ENCODE assay signal across 8 cellular contexts in genomic region chr1:1040004-1040991, GRCh38. TPM values are rescaled to one million over a fixed set of nuclear protein-coding genes. Genes with fewer than 3 reads are reported as not detected.
DNase-seq lines count a peak whose midpoint lies in the region; ATAC-seq, FAIRE-seq and TF ChIP-seq lines count a peak whose summit lies in the region.

No MANE protein-coding gene starts in this region.

- peak; percentile 97 for DNase-seq in D341Med (ENCODE audit: low spot score)
- DNase-seq in RPMI7951 (ENCODE audit: low read depth), result peak; percentile 67
- peak; percentile 73 for DNase-seq in activated naive CD4-positive, alpha-beta T cell treated with Interleukin-2 at 50 U/mL for 16 hours
- peak; percentile 95 to 98 for DNase-seq in frontal cortex (ENCODE audit: low spot score in 2 of 2)
- DNase-seq in pancreas, result peak in 5 of 6 donors; percentile 55 to 86 (median 69)
- DNase-seq in thoracic aorta (ENCODE audit: low spot score), result no peak
- no peak for DNase-seq in lower leg skin (ENCODE audit: low spot score in 2 of 2)

- intact Hi-C loops in pancreas (cut with DNase I) (no loop called here), lower leg skin (cut with DNase I; ENCODE audit: low total_unique reads) (no loop called here)

- ATAC-seq in HG02759 (IDR thresholded peaks at IDR 0.05; ENCODE audit: unreplicated experiment) (peak; percentile 44), pancreas (peak; percentile 66 to 87 (median 85)), thoracic aorta (ENCODE audit: insufficient number of reproducible peaks, low FRiP score, low read depth) (peak; percentile 48)

- H3K9me3 ChIP-seq in pancreas, result no peaks in the 10 kb centered on the region
- no peaks in the 10 kb centered on the region for H3K9me3 ChIP-seq in thoracic aorta

- H3K36me3 ChIP-seq in pancreas, result peaks cover 0 to 3% (median 0%) of the 10 kb centered on the region in 3 donors
- H3K36me3 ChIP-seq in thoracic aorta, result no peaks in the 10 kb centered on the region

- 13 to 19% methylated on average over 64 to 96 of the region's 99 CpGs for WGBS in pancreas, 2 donors
- 10 to 17% methylated on average over 51 to 78 of the region's 99 CpGs for WGBS in lower leg skin, 2 donors

- TF ChIP-seq CTCF in pancreas (IDR thresholded peaks at IDR 0.05), result no peak
- TF ChIP-seq CTCF in thoracic aorta (IDR thresholded peaks at IDR 0.05), result no peak
- no peak for TF ChIP-seq CTCF in lower leg skin (IDR thresholded peaks at IDR 0.05)

- H3K4me3 ChIP-seq in pancreas (peak overlapping the region in 3 of 4 donors; percentile 8 to 45 (median 24)), thoracic aorta (peak overlapping the region; percentile 76), lower leg skin (ENCODE audit: low read depth, poor library complexity, severe bottlenecking) (no peak overlapping the region)

- H3K4me1 ChIP-seq in pancreas (peaks cover 8 to 9% (median 8%) of the 10 kb centered on the region in 3 donors), thoracic aorta (ENCODE audit: control insufficient read depth in 1 of 2, low read depth in 2 of 2) (peaks cover 10 to 14% of the 10 kb centered on the region in 2 donors)

- H3K27me3 ChIP-seq in pancreas (no peaks in the 10 kb centered on the region), thoracic aorta (replicated peaks; ENCODE audit: insufficient read depth) (no peaks in the 10 kb centered on the region)

- no peak for FAIRE-seq in frontal cortex (lab: Jason Lieb, UNC)
- FAIRE-seq in pancreas (lab: Jason Lieb, UNC), result no peak

- no peak for TF ChIP-seq POLR2A in lower leg skin (IDR thresholded peaks at IDR 0.05)

- H3K27ac ChIP-seq in pancreas (no peak overlapping the region), thoracic aorta (no peak overlapping the region)

RNA-seq across cellular contexts. Expression of gene AGRN, which starts 20.4 kb away (rescaled TPM):
- total RNA-seq in RPMI7951 (2014; rRNA removed; shearing (Covaris generic)), result 42.8 and 64.0 TPM in 2 replicates
- total RNA-seq in frontal cortex (51.8 TPM), pancreas (100 to 1,000 TPM in 1 of 6 donors, 10 to 100 TPM in 5; 40.5 to 107 (median 64.0) TPM), thoracic aorta (10 to 100 TPM; 36.2 to 36.7 TPM), lower leg skin (10 to 100 TPM; 36.9 to 55.8 (median 54.6) TPM)
- polyA plus RNA-seq in pancreas, result 100 to 1,000 TPM in 1 of 2 donors, 10 to 100 TPM in 1; 94.7 to 166 TPM

RNA-seq across cellular contexts. Expression of gene ISG15, which starts 27.0 kb away (rescaled TPM):
- 77.9 and 78.8 TPM in 2 replicates for total RNA-seq in RPMI7951 (2014; rRNA removed; shearing (Covaris generic))
- total RNA-seq in frontal cortex, result 11.0 TPM
- total RNA-seq in pancreas, result 10 to 100 TPM in 2 of 6 donors, 1 to 10 TPM in 4; 4.3 to 19.4 (median 6.6) TPM
- polyA plus RNA-seq in pancreas, result 10 to 100 TPM; 25.9 to 45.0 TPM
- 100 to 1,000 TPM in 1 of 2 donors, 10 to 100 TPM in 1; 31.5 to 104 TPM for total RNA-seq in thoracic aorta
- 10 to 100 TPM in 1 of 4 donors, 1 to 10 TPM in 3; 3.6 to 12.9 (median 6.0) TPM for total RNA-seq in lower leg skin

RNA-seq across cellular contexts. Expression of gene RNF223, which starts 33.8 kb away (rescaled TPM):
- total RNA-seq in RPMI7951 (2014; rRNA removed; shearing (Covaris generic)), result not detected in 2 replicates
- total RNA-seq in frontal cortex (not detected), pancreas (under 1 TPM in 4 of 6 donors, not detected in 2; 0.12 to 0.37 (median 0.16) TPM), thoracic aorta (under 1 TPM in 1 of 2 donors, not detected in 1; 0.71 TPM), lower leg skin (10 to 100 TPM in 2 of 4 donors, 1 to 10 TPM in 2; 9.4 to 19.5 (median 10.5) TPM)
- polyA plus RNA-seq in pancreas, result under 1 TPM; 0.05 to 0.34 TPM

RNA-seq across cellular contexts. Expression of gene HES4, which starts 40.4 kb away (rescaled TPM):
- total RNA-seq in RPMI7951 (2014; rRNA removed; shearing (Covaris generic)), result 0.39 and 0.48 TPM in 2 replicates
- total RNA-seq in frontal cortex, result 20.0 TPM
- 10 to 100 TPM; 13.2 to 29.4 (median 21.3) TPM for total RNA-seq in pancreas
- polyA plus RNA-seq in pancreas, result 10 to 100 TPM; 31.9 to 46.4 TPM
- total RNA-seq in thoracic aorta, result 10 to 100 TPM; 50.1 to 98.8 TPM
- total RNA-seq in lower leg skin, result 10 to 100 TPM; 30.4 to 70.4 (median 40.9) TPM

RNA-seq across cellular contexts. Expression of gene PERM1, which starts 58.4 kb away (rescaled TPM):
- total RNA-seq in RPMI7951 (2014; rRNA removed; shearing (Covaris generic)), result 0.12 TPM in 1 of 2 replicates, not detected in the other
- not detected for total RNA-seq in frontal cortex
- under 1 TPM in 2 of 6 donors, not detected in 4; 0.04 to 0.32 TPM for total RNA-seq in pancreas
- polyA plus RNA-seq in pancreas, result under 1 TPM; 0.15 to 0.35 TPM
- total RNA-seq in thoracic aorta, result under 1 TPM; 0.54 to 0.99 TPM
- total RNA-seq in lower leg skin, result under 1 TPM in 3 of 4 donors, not detected in 1; 0.17 to 0.46 (median 0.29) TPM

Comparison
In these comparisons a context has a peak if more than half of its experiments do, and no peak if none do; other contexts are left out.
1. DNase-seq: peak in D341Med (single experiment), RPMI7951 (single experiment), activated naive CD4-positive, alpha-beta T cell treated with Interleukin-2 at 50 U/mL for 16 hours (single experiment), frontal cortex (2 of 2) and pancreas (5 of 6); none in thoracic aorta (single experiment) and lower leg skin (0 of 2).
2. RNA of gene RNF223, which starts 33.8 kb away (total RNA-seq): 9.4 to 19.5 TPM in lower leg skin; 0.71 TPM in thoracic aorta, 0.12 to 0.37 TPM in pancreas, not detected in RPMI7951 and not detected in frontal cortex (single experiment); every median in the first group is over 4 times any median in the second.
3. Peak in every context shown above with its lines, with median percentiles within 50 percentile points of each other: ATAC-seq.